ENCODE assay signal across 1 cellular context in the genomic region with DNA sequence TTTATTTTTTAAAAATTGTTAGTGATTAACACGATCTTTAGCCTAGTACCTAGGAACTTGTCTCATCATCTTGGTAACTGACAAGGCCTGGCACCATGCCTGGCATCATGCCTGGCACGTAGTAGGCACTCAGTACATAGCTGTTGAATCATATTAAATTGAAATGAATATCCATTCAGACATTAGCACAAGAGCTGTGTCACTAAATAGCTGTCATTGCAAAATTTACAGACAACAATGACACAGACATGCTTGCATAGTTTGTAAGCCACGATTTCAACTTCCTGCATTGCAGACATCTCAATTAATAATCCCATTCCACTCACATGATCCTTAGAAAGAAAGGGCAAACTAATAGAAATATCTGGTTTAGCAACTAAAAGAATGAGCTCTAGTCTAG.
TF ChIP-seq lines count a peak whose summit lies in the region.

No MANE protein-coding gene starts in this region.

TF ChIP-seq in GM12878, 131 proteins besides CTCF, POLR2A, EP300 and RAD21:
- TF ChIP-seq MEF2B (IDR thresholded peaks at IDR 0.05; ENCODE audit: partially characterized antibody, poor library complexity, severe bottlenecking) (no peak), EZH2 (IDR thresholded peaks at IDR 0.05; ENCODE audit: borderline replicate concordance, control insufficient read depth, low read depth, low read length) (no peak), CBFB (IDR thresholded peaks at IDR 0.05; ENCODE audit: low read depth) (no peak), EED (IDR thresholded peaks at IDR 0.05; ENCODE audit: low read depth) (no peak), NFYA (IDR thresholded peaks at IDR 0.05; ENCODE audit: borderline replicate concordance, low read depth, low read length) (no peak), MTA3 (IDR thresholded peaks at IDR 0.05; ENCODE audit: borderline replicate concordance, low read length) (no peak), HDGF (IDR thresholded peaks at IDR 0.05) (no peak), CREB1 (IDR thresholded peaks at IDR 0.05; ENCODE audit: low read depth) (no peak), ZNF274 (IDR thresholded peaks at IDR 0.05; ENCODE audit: insufficient read depth, insufficient read length) (no peak), MEF2A (IDR thresholded peaks at IDR 0.05; ENCODE audit: insufficient read depth, low read depth, low read length) (no peak), IKZF2 (IDR thresholded peaks at IDR 0.05) (no peak), NRF1 (conservative IDR thresholded peaks at IDR 0.05; ENCODE audit: low read depth, low read length) (no peak)
- TF ChIP-seq, protein P1, sequence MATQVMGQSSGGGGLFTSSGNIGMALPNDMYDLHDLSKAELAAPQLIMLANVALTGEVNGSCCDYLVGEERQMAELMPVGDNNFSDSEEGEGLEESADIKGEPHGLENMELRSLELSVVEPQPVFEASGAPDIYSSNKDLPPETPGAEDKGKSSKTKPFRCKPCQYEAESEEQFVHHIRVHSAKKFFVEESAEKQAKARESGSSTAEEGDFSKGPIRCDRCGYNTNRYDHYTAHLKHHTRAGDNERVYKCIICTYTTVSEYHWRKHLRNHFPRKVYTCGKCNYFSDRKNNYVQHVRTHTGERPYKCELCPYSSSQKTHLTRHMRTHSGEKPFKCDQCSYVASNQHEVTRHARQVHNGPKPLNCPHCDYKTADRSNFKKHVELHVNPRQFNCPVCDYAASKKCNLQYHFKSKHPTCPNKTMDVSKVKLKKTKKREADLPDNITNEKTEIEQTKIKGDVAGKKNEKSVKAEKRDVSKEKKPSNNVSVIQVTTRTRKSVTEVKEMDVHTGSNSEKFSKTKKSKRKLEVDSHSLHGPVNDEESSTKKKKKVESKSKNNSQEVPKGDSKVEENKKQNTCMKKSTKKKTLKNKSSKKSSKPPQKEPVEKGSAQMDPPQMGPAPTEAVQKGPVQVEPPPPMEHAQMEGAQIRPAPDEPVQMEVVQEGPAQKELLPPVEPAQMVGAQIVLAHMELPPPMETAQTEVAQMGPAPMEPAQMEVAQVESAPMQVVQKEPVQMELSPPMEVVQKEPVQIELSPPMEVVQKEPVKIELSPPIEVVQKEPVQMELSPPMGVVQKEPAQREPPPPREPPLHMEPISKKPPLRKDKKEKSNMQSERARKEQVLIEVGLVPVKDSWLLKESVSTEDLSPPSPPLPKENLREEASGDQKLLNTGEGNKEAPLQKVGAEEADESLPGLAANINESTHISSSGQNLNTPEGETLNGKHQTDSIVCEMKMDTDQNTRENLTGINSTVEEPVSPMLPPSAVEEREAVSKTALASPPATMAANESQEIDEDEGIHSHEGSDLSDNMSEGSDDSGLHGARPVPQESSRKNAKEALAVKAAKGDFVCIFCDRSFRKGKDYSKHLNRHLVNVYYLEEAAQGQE (IDR thresholded peaks at IDR 0.05; ENCODE audit: low read depth, low read length), result no peak
- TF ChIP-seq, protein P2, sequence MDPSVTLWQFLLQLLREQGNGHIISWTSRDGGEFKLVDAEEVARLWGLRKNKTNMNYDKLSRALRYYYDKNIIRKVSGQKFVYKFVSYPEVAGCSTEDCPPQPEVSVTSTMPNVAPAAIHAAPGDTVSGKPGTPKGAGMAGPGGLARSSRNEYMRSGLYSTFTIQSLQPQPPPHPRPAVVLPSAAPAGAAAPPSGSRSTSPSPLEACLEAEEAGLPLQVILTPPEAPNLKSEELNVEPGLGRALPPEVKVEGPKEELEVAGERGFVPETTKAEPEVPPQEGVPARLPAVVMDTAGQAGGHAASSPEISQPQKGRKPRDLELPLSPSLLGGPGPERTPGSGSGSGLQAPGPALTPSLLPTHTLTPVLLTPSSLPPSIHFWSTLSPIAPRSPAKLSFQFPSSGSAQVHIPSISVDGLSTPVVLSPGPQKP (IDR thresholded peaks at IDR 0.05; ENCODE audit: low read depth, low read length), result no peak
- TF ChIP-seq, protein P3, sequence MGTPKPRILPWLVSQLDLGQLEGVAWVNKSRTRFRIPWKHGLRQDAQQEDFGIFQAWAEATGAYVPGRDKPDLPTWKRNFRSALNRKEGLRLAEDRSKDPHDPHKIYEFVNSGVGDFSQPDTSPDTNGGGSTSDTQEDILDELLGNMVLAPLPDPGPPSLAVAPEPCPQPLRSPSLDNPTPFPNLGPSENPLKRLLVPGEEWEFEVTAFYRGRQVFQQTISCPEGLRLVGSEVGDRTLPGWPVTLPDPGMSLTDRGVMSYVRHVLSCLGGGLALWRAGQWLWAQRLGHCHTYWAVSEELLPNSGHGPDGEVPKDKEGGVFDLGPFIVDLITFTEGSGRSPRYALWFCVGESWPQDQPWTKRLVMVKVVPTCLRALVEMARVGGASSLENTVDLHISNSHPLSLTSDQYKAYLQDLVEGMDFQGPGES (IDR thresholded peaks at IDR 0.05), result no peak
- TF ChIP-seq, protein P4, sequence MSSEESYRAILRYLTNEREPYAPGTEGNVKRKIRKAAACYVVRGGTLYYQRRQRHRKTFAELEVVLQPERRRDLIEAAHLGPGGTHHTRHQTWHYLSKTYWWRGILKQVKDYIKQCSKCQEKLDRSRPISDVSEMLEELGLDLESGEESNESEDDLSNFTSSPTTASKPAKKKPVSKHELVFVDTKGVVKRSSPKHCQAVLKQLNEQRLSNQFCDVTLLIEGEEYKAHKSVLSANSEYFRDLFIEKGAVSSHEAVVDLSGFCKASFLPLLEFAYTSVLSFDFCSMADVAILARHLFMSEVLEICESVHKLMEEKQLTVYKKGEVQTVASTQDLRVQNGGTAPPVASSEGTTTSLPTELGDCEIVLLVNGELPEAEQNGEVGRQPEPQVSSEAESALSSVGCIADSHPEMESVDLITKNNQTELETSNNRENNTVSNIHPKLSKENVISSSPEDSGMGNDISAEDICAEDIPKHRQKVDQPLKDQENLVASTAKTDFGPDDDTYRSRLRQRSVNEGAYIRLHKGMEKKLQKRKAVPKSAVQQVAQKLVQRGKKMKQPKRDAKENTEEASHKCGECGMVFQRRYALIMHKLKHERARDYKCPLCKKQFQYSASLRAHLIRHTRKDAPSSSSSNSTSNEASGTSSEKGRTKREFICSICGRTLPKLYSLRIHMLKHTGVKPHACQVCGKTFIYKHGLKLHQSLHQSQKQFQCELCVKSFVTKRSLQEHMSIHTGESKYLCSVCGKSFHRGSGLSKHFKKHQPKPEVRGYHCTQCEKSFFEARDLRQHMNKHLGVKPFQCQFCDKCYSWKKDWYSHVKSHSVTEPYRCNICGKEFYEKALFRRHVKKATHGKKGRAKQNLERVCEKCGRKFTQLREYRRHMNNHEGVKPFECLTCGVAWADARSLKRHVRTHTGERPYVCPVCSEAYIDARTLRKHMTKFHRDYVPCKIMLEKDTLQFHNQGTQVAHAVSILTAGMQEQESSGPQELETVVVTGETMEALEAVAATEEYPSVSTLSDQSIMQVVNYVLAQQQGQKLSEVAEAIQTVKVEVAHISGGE (CRISPR knock-in tag; IDR thresholded peaks at IDR 0.05), result no peak
- TF ChIP-seq, protein P5, sequence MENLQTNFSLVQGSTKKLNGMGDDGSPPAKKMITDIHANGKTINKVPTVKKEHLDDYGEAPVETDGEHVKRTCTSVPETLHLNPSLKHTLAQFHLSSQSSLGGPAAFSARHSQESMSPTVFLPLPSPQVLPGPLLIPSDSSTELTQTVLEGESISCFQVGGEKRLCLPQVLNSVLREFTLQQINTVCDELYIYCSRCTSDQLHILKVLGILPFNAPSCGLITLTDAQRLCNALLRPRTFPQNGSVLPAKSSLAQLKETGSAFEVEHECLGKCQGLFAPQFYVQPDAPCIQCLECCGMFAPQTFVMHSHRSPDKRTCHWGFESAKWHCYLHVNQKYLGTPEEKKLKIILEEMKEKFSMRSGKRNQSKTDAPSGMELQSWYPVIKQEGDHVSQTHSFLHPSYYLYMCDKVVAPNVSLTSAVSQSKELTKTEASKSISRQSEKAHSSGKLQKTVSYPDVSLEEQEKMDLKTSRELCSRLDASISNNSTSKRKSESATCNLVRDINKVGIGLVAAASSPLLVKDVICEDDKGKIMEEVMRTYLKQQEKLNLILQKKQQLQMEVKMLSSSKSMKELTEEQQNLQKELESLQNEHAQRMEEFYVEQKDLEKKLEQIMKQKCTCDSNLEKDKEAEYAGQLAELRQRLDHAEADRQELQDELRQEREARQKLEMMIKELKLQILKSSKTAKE (IDR thresholded peaks at IDR 0.05; ENCODE audit: low read depth, poor library complexity, severe bottlenecking), result no peak
- TF ChIP-seq, protein P6, sequence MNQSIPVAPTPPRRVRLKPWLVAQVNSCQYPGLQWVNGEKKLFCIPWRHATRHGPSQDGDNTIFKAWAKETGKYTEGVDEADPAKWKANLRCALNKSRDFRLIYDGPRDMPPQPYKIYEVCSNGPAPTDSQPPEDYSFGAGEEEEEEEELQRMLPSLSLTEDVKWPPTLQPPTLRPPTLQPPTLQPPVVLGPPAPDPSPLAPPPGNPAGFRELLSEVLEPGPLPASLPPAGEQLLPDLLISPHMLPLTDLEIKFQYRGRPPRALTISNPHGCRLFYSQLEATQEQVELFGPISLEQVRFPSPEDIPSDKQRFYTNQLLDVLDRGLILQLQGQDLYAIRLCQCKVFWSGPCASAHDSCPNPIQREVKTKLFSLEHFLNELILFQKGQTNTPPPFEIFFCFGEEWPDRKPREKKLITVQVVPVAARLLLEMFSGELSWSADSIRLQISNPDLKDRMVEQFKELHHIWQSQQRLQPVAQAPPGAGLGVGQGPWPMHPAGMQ (IDR thresholded peaks at IDR 0.05; ENCODE audit: borderline replicate concordance), result no peak
